In genomic region chr5:148229840-148230239, GRCh38 we compare ENCODE assay signal across 1 cellular context.
TF ChIP-seq lines count a peak whose summit lies in the region.

No MANE protein-coding gene starts in this region.

TF ChIP-seq in K562, 482 proteins besides CTCF, POLR2A, EP300 and RAD21:
- TF ChIP-seq C11orf30 (IDR thresholded peaks at IDR 0.05; ENCODE audit: low read depth) (no peak), TSC22D4 (tag; IDR thresholded peaks at IDR 0.05) (no peak), ZNF316 (IDR thresholded peaks at IDR 0.05) (no peak), E4F1 (CRISPR knock-in tag; IDR thresholded peaks at IDR 0.05; ENCODE audit: borderline replicate concordance) (no peak), DDX20 (tag; IDR thresholded peaks at IDR 0.05; ENCODE audit: low read depth) (no peak), BCLAF1 (IDR thresholded peaks at IDR 0.05; ENCODE audit: borderline replicate concordance in 1 of 2, control insufficient read depth in 1 of 2, low read depth in 2 of 2, low read length in 1 of 2) (no peak), NFYB (IDR thresholded peaks at IDR 0.05; ENCODE audit: extremely low read depth, insufficient read length) (no peak), SIX5 (IDR thresholded peaks at IDR 0.05; ENCODE audit: borderline replicate concordance in 1 of 2, insufficient read depth in 1 of 2, low read depth in 1 of 2, low read length in 2 of 2) (no peak)
TF ChIP-seq in K562: peak in this region for 0.
